In genomic region chr7:139231513-139232376, GRCh38 we compare ENCODE assay signal across 8 cellular contexts. TPM values are rescaled to one million over a fixed set of nuclear protein-coding genes. Genes with fewer than 3 reads are reported as not detected.
DNase-seq lines count a peak whose midpoint lies in the region; ATAC-seq and TF ChIP-seq lines count a peak whose summit lies in the region.

No MANE protein-coding gene starts in this region.

- H3K27ac ChIP-seq in BLaER1 (peak overlapping the region; percentile 72), RWPE1 (peak overlapping the region; percentile 88), adrenal gland (peak overlapping the region; percentile 83 to 98 (median 96))

- WGBS in adrenal gland, 4 donors = 0 to 2% (median 1%) methylated on average over 10 to 101 of the region's 101 CpGs

- peak overlapping the region; percentile 87 for H3K9ac ChIP-seq in BLaER1

- TF ChIP-seq CTCF in RWPE1 (conservative IDR thresholded peaks at IDR 0.05; ENCODE audit: low read depth) (no peak), adrenal gland (IDR thresholded peaks at IDR 0.05) (no peak), retinal pigment epithelial cell (conservative IDR thresholded peaks at IDR 0.05; ENCODE audit: low read depth, low read length) (no peak)

- peak overlapping the region; percentile 96 for H3K4me2 ChIP-seq in BLaER1

- DNase-seq in RWPE1 (ENCODE audit: low spot score) (peak; percentile 11), adrenal gland (peak; percentile 40 to 73 (median 56)), hepatic stellate cell (ENCODE audit: low spot score) (peak; percentile 43), retinal pigment epithelial cell (ENCODE audit: low read depth) (no peak), T1000 (lab: John Stamatoyannopoulos, UW) (no peak)

- CTCF ChIA-PET in RWPE1 (lab: Yijun Ruan, JAX) = no interaction called here

- TF ChIP-seq POLR2A in adrenal gland (IDR thresholded peaks at IDR 0.05) = peak in 1 of 2 donors; percentile 51

- H3K4me3 ChIP-seq in BLaER1 (peak overlapping the region; percentile 98), adrenal gland (peak overlapping the region; percentile 76 to 100 (median 94)), retinal pigment epithelial cell (ENCODE audit: low read length) (peak overlapping the region; percentile 93)

- H4K20me1 ChIP-seq in BLaER1 = peaks cover 43% of the 10 kb centered on the region

- peaks cover 20% of the 10 kb centered on the region for H3K4me1 ChIP-seq in BLaER1
- H3K4me1 ChIP-seq in adrenal gland (replicated peaks in 1 of 2) = peaks cover 8 to 28% of the 10 kb centered on the region in 2 donors

- ATAC-seq in GM18909 (IDR thresholded peaks at IDR 0.05; ENCODE audit: poor library complexity, unreplicated experiment) = peak; percentile 42
- peak; percentile 16 for ATAC-seq in HG03108 (IDR thresholded peaks at IDR 0.05; ENCODE audit: unreplicated experiment)

- H3K36me3 ChIP-seq in BLaER1 = no peaks in the 10 kb centered on the region
- H3K36me3 ChIP-seq in adrenal gland (replicated peaks in 1 of 2) = no peaks in the 10 kb centered on the region

- POLR2A ChIA-PET in RWPE1 (lab: Yijun Ruan, JAX; ENCODE audit: low non-redundant PET) = no interaction called here

- H3K27me3 ChIP-seq in BLaER1 (peaks cover 19% of the 10 kb centered on the region; the same call in 1 of the 2 replicates), adrenal gland (no peaks in the 10 kb centered on the region)

- H3K9me3 ChIP-seq in BLaER1 (no peaks in the 10 kb centered on the region), adrenal gland (replicated peaks in 1 of 3) (no peaks in the 10 kb centered on the region)

- intact Hi-C loops in adrenal gland (cut with DNase I) = loop anchor here in 1 of 2 donors (10.0 kb wide), 1 partner anchor 97 kb away; a partner anchor contains a TSS

RNA-seq across cellular contexts. Expression of gene UBN2, which starts 0.7 kb away (rescaled TPM):
- 10 to 100 TPM in 6 of 8 donors, 1 to 10 TPM in 2; 7.1 to 27.5 (median 17.6) TPM for total RNA-seq in adrenal gland
- polyA plus RNA-seq in adrenal gland = 10 to 100 TPM in 1 of 3 donors, 1 to 10 TPM in 2; 4.5 to 10.6 (median 6.3) TPM

Comparison
In these comparisons a context has a peak if more than half of its experiments do, and no peak if none do; other contexts are left out.
1. DNase-seq: peak in RWPE1 (single experiment), adrenal gland (7 of 7) and hepatic stellate cell (single experiment); none in retinal pigment epithelial cell (single experiment) and T1000 (single experiment).
2. Peak in every context shown above with its lines, with median percentiles within 50 percentile points of each other: H3K27ac ChIP-seq and H3K4me3 ChIP-seq.